ENCODE assay signal across 1 cellular context in the genomic region with DNA sequence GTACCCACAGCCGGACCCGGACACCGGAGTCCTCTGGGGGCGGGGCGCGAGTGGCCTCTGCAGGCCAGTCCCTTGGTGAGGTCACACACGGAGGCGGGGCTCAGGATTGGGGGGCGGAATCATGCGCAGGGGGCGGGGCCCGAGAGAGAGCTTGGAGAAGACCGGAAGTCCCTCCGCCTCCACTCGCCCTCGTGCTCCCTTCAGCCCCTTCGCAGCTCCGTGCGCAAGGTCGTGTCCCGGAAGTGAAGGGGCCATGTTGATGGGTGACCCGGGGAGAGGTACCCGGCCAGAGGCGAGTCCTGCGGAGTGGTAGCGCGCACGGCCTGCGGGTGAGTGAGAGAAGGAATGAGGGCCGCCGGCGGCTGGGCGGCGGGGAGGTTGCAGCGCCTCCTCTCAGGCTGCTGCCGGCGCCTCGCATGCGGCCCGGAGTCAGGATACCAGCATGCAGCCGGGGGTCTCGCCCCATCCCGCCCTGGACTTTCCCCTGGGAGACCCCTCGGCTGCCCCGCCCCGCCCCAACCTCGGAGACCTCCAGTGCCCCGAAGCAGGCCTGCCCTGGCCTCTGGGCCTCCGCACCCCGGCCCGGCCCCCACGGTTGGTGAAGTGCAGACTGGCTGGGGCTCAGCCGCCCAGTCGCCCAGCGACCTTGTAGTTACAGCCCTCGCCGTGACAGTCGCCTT.
TF ChIP-seq lines count a peak whose summit lies in the region.

A gene (plus strand): TSS at position 182 of the 680 bp plus-strand sequence. CDS start 9,005 bp downstream, outside the sequence.

TF ChIP-seq in HepG2, 621 proteins besides CTCF, POLR2A, EP300 and RAD21 (continued from another document and continues in another):
- TF ChIP-seq, protein P1, sequence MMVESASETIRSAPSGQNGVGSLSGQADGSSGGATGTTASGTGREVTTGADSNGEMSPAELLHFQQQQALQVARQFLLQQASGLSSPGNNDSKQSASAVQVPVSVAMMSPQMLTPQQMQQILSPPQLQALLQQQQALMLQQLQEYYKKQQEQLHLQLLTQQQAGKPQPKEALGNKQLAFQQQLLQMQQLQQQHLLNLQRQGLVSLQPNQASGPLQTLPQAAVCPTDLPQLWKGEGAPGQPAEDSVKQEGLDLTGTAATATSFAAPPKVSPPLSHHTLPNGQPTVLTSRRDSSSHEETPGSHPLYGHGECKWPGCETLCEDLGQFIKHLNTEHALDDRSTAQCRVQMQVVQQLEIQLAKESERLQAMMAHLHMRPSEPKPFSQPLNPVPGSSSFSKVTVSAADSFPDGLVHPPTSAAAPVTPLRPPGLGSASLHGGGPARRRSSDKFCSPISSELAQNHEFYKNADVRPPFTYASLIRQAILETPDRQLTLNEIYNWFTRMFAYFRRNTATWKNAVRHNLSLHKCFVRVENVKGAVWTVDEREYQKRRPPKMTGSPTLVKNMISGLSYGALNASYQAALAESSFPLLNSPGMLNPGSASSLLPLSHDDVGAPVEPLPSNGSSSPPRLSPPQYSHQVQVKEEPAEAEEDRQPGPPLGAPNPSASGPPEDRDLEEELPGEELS (CRISPR knock-in tag; IDR thresholded peaks at IDR 0.05): peak; percentile 31
- TF ChIP-seq IRF2 (CRISPR knock-in tag; IDR thresholded peaks at IDR 0.05): peak; percentile 85; the same call in 1 of the 2 replicates
- peak; percentile 76 for TF ChIP-seq SP2 (CRISPR knock-in tag; IDR thresholded peaks at IDR 0.05)
- no peak for TF ChIP-seq RFXANK (CRISPR knock-in tag; IDR thresholded peaks at IDR 0.05)
- TF ChIP-seq MEIS1 (CRISPR knock-in tag; IDR thresholded peaks at IDR 0.05; ENCODE audit: borderline replicate concordance): no peak
- TF ChIP-seq, protein P2, sequence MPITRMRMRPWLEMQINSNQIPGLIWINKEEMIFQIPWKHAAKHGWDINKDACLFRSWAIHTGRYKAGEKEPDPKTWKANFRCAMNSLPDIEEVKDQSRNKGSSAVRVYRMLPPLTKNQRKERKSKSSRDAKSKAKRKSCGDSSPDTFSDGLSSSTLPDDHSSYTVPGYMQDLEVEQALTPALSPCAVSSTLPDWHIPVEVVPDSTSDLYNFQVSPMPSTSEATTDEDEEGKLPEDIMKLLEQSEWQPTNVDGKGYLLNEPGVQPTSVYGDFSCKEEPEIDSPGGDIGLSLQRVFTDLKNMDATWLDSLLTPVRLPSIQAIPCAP (CRISPR knock-in tag; IDR thresholded peaks at IDR 0.05; ENCODE audit: low read depth): no peak
- TF ChIP-seq PCBP1 (IDR thresholded peaks at IDR 0.05; ENCODE audit: borderline replicate concordance, low read depth, low read length): no peak
- TF ChIP-seq TAF1 (CRISPR knock-in tag; IDR thresholded peaks at IDR 0.05): peak; percentile 84
- peak; percentile 48; the same call in 1 of the 2 replicates for TF ChIP-seq SIX4 (CRISPR knock-in tag; IDR thresholded peaks at IDR 0.05)
- no peak for TF ChIP-seq CENPX (CRISPR knock-in tag; IDR thresholded peaks at IDR 0.05)
- no peak for TF ChIP-seq ZEB1 (IDR thresholded peaks at IDR 0.05; ENCODE audit: insufficient replicate concordance, low read depth)
- TF ChIP-seq, protein P3, sequence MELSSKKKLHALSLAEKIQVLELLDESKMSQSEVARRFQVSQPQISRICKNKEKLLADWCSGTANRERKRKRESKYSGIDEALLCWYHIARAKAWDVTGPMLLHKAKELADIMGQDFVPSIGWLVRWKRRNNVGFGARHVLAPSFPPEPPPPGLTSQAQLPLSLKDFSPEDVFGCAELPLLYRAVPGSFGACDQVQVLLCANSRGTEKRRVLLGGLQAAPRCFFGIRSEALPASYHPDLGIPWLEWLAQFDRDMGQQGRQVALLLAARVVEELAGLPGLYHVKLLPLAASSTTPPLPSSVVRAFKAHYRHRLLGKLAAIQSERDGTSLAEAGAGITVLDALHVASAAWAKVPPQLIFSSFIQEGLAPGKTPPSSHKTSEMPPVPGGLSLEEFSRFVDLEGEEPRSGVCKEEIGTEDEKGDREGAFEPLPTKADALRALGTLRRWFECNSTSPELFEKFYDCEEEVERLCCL (CRISPR knock-in tag; IDR thresholded peaks at IDR 0.05; ENCODE audit: borderline replicate concordance): peak; percentile 28; the same call in 1 of the 2 replicates
- TF ChIP-seq MAFF (IDR thresholded peaks at IDR 0.05; ENCODE audit: low read depth, low read length): no peak
- TF ChIP-seq, protein P4, sequence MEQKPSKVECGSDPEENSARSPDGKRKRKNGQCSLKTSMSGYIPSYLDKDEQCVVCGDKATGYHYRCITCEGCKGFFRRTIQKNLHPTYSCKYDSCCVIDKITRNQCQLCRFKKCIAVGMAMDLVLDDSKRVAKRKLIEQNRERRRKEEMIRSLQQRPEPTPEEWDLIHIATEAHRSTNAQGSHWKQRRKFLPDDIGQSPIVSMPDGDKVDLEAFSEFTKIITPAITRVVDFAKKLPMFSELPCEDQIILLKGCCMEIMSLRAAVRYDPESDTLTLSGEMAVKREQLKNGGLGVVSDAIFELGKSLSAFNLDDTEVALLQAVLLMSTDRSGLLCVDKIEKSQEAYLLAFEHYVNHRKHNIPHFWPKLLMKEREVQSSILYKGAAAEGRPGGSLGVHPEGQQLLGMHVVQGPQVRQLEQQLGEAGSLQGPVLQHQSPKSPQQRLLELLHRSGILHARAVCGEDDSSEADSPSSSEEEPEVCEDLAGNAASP (CRISPR knock-in tag; IDR thresholded peaks at IDR 0.05; ENCODE audit: borderline replicate concordance): peak; percentile 83; the same call in 1 of the 2 replicates
- peak; percentile 89 for TF ChIP-seq SMAD1 (CRISPR knock-in tag; IDR thresholded peaks at IDR 0.05; ENCODE audit: borderline replicate concordance, low read depth)
- no peak for TF ChIP-seq ETV6 (CRISPR knock-in tag; conservative IDR thresholded peaks at IDR 0.05)
- TF ChIP-seq RFX3 (CRISPR knock-in tag; IDR thresholded peaks at IDR 0.05): no peak
- TF ChIP-seq ZNF180 (CRISPR knock-in tag; IDR thresholded peaks at IDR 0.05; ENCODE audit: borderline replicate concordance, low read depth): no peak
- 0 out of 2 replicates have a peak, but pooled peaks have one; percentile 56 for TF ChIP-seq ZNF430 (CRISPR knock-in tag; IDR thresholded peaks at IDR 0.05)
- TF ChIP-seq ZBTB1 (CRISPR knock-in tag; IDR thresholded peaks at IDR 0.05; ENCODE audit: borderline replicate concordance): no peak
- TF ChIP-seq BCL6 (CRISPR knock-in tag; IDR thresholded peaks at IDR 0.05): 0 out of 2 replicates have a peak, but pooled peaks have one; percentile 32
- TF ChIP-seq KLF9 (CRISPR knock-in tag; IDR thresholded peaks at IDR 0.05; ENCODE audit: low read depth): 0 out of 2 replicates have a peak, but pooled peaks have one; percentile 58
- 0 out of 2 replicates have a peak, but pooled peaks have one; percentile 4 for TF ChIP-seq FOXJ3 (CRISPR knock-in tag; IDR thresholded peaks at IDR 0.05; ENCODE audit: borderline replicate concordance)
- TF ChIP-seq ZNF788 (CRISPR knock-in tag; IDR thresholded peaks at IDR 0.05; ENCODE audit: borderline replicate concordance): peak; percentile 69; the same call in 1 of the 2 replicates
- TF ChIP-seq, protein P5, sequence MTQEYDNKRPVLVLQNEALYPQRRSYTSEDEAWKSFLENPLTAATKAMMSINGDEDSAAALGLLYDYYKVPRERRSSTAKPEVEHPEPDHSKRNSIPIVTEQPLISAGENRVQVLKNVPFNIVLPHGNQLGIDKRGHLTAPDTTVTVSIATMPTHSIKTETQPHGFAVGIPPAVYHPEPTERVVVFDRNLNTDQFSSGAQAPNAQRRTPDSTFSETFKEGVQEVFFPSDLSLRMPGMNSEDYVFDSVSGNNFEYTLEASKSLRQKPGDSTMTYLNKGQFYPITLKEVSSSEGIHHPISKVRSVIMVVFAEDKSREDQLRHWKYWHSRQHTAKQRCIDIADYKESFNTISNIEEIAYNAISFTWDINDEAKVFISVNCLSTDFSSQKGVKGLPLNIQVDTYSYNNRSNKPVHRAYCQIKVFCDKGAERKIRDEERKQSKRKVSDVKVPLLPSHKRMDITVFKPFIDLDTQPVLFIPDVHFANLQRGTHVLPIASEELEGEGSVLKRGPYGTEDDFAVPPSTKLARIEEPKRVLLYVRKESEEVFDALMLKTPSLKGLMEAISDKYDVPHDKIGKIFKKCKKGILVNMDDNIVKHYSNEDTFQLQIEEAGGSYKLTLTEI (CRISPR knock-in tag; conservative IDR thresholded peaks at IDR 0.05): no peak
- no peak for TF ChIP-seq DNMT3B (CRISPR knock-in tag; conservative IDR thresholded peaks at IDR 0.05)
- no peak for TF ChIP-seq SMAD9 (CRISPR knock-in tag; IDR thresholded peaks at IDR 0.05)
- TF ChIP-seq, protein P6, sequence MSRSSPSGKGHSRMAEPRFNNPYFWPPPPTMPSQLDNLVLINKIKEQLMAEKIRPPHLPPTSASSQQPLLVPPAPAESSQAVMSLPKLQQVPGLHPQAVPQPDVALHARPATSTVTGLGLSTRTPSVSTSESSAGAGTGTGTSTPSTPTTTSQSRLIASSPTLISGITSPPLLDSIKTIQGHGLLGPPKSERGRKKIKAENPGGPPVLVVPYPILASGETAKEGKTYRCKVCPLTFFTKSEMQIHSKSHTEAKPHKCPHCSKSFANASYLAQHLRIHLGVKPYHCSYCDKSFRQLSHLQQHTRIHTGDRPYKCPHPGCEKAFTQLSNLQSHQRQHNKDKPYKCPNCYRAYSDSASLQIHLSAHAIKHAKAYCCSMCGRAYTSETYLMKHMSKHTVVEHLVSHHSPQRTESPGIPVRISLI (CRISPR knock-in tag; IDR thresholded peaks at IDR 0.05; ENCODE audit: borderline replicate concordance): peak; percentile 31
- no peak for TF ChIP-seq SETDB1 (CRISPR knock-in tag; IDR thresholded peaks at IDR 0.05; ENCODE audit: borderline replicate concordance)
- peak in 1 of 2 experiments; percentile 6; a peak in 1 of 4 replicates for TF ChIP-seq NR2F1 (CRISPR knock-in tag; IDR thresholded peaks at IDR 0.05)
- no peak for TF ChIP-seq ZKSCAN5 (CRISPR knock-in tag; IDR thresholded peaks at IDR 0.05)
- TF ChIP-seq MED1 (CRISPR knock-in tag; IDR thresholded peaks at IDR 0.05): peak; percentile 30; the same call in 1 of the 2 replicates
- TF ChIP-seq, protein P7, sequence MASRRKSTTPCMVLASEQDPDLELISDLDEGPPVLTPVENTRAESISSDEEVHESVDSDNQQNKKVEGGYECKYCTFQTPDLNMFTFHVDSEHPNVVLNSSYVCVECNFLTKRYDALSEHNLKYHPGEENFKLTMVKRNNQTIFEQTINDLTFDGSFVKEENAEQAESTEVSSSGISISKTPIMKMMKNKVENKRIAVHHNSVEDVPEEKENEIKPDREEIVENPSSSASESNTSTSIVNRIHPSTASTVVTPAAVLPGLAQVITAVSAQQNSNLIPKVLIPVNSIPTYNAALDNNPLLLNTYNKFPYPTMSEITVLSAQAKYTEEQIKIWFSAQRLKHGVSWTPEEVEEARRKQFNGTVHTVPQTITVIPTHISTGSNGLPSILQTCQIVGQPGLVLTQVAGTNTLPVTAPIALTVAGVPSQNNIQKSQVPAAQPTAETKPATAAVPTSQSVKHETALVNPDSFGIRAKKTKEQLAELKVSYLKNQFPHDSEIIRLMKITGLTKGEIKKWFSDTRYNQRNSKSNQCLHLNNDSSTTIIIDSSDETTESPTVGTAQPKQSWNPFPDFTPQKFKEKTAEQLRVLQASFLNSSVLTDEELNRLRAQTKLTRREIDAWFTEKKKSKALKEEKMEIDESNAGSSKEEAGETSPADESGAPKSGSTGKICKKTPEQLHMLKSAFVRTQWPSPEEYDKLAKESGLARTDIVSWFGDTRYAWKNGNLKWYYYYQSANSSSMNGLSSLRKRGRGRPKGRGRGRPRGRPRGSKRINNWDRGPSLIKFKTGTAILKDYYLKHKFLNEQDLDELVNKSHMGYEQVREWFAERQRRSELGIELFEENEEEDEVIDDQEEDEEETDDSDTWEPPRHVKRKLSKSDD (CRISPR knock-in tag; IDR thresholded peaks at IDR 0.05; ENCODE audit: low read depth): no peak
- no peak for TF ChIP-seq CBX1 (IDR thresholded peaks at IDR 0.05; ENCODE audit: low read depth)
- TF ChIP-seq, protein P8, sequence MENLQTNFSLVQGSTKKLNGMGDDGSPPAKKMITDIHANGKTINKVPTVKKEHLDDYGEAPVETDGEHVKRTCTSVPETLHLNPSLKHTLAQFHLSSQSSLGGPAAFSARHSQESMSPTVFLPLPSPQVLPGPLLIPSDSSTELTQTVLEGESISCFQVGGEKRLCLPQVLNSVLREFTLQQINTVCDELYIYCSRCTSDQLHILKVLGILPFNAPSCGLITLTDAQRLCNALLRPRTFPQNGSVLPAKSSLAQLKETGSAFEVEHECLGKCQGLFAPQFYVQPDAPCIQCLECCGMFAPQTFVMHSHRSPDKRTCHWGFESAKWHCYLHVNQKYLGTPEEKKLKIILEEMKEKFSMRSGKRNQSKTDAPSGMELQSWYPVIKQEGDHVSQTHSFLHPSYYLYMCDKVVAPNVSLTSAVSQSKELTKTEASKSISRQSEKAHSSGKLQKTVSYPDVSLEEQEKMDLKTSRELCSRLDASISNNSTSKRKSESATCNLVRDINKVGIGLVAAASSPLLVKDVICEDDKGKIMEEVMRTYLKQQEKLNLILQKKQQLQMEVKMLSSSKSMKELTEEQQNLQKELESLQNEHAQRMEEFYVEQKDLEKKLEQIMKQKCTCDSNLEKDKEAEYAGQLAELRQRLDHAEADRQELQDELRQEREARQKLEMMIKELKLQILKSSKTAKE (CRISPR knock-in tag; IDR thresholded peaks at IDR 0.05; ENCODE audit: borderline replicate concordance): no peak
- TF ChIP-seq, protein P9, sequence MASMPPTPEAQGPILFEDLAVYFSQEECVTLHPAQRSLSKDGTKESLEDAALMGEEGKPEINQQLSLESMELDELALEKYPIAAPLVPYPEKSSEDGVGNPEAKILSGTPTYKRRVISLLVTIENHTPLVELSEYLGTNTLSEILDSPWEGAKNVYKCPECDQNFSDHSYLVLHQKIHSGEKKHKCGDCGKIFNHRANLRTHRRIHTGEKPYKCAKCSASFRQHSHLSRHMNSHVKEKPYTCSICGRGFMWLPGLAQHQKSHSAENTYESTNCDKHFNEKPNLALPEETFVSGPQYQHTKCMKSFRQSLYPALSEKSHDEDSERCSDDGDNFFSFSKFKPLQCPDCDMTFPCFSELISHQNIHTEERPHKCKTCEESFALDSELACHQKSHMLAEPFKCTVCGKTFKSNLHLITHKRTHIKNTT (CRISPR knock-in tag; IDR thresholded peaks at IDR 0.05): no peak
- TF ChIP-seq ZNF766 (CRISPR knock-in tag; IDR thresholded peaks at IDR 0.05; ENCODE audit: borderline replicate concordance): peak; percentile 69; the same call in 1 of the 2 replicates
- peak; percentile 90 for TF ChIP-seq ZNF543 (CRISPR knock-in tag; IDR thresholded peaks at IDR 0.05)
- TF ChIP-seq ZFX (CRISPR knock-in tag; IDR thresholded peaks at IDR 0.05; ENCODE audit: low read depth): peak; percentile 93
